ENCODE assay signal across 8 cellular contexts in the genomic region with DNA sequence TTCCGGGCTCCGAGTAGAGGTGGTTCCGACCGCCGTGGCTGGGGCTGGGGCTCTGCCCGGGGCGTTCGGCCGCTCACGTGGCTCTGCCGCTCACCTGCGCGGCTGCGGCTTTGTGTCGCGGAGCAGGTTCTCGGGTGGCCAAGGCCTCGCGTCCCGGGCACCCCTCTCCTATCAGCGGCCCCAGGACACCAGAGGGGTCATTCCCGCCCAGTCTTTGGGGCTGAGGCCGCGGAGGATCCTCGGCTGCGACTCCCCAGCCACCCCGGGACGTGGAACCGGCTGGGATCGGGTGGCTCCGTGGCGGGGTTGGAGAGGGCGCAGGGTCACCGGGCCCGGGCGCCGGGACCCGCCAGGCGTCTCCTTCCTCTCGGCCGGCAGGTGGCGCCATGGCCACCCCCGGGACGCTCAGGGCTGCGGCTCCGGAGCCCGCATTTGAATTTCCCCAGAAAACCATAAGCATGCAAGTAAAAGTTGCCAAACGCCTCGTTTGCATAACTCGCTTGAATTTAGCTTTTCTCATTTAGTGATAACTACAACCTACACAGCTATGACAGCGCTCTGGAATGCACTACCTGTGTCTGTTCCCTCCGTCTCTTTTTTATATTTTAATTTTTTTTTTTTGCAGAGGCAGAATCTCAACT. TPM values are rescaled to one million over a fixed set of nuclear protein-coding genes. Genes with fewer than 3 reads are reported as not detected.
DNase-seq lines count a peak whose midpoint lies in the region; ATAC-seq and TF ChIP-seq lines count a peak whose summit lies in the region.

No MANE protein-coding gene starts in this region.

- TF ChIP-seq CTCF in endodermal cell (conservative IDR thresholded peaks at IDR 0.05), result peak; percentile 99

- no peaks in the 10 kb centered on the region for H3K36me3 ChIP-seq in CD4-positive, CD25-positive, alpha-beta regulatory T cell (ENCODE audit: control insufficient read depth, insufficient read depth, low read length)
- no peaks in the 10 kb centered on the region for H3K36me3 ChIP-seq in endodermal cell (ENCODE audit: control insufficient read depth, insufficient read depth, low read length)

- peaks cover 4% of the 10 kb centered on the region for H3K27me3 ChIP-seq in CD4-positive, CD25-positive, alpha-beta regulatory T cell (ENCODE audit: control insufficient read depth, insufficient read depth, low read length)
- H3K27me3 ChIP-seq in endodermal cell (ENCODE audit: control insufficient read depth, insufficient read depth, low read length, poor library complexity, severe bottlenecking), result peaks cover 5% of the 10 kb centered on the region

- peak overlapping the region in 2 of 4 donors; percentile 41 to 48 for H3K4me3 Mint-ChIP-seq in CD4-positive, CD25-positive, alpha-beta regulatory T cell
- no peak overlapping the region for H3K4me3 Mint-ChIP-seq in activated CD8-positive, alpha-beta memory T cell treated with anti-CD3 and anti-CD28 coated beads, Interleukin-2, amount 10 ng/mL, durations not matched to agents 7 days and 5 days
- H3K4me3 Mint-ChIP-seq in endodermal cell, result peak overlapping the region; percentile 69

- H3K9me3 Mint-ChIP-seq in CD4-positive, CD25-positive, alpha-beta regulatory T cell, result no peaks in the 10 kb centered on the region
- H3K9me3 Mint-ChIP-seq in activated CD8-positive, alpha-beta memory T cell treated with anti-CD3 and anti-CD28 coated beads, Interleukin-2, amount 10 ng/mL, durations not matched to agents 7 days and 5 days (ENCODE audit: low read depth), result no peaks in the 10 kb centered on the region
- peaks cover 4% of the 10 kb centered on the region for H3K9me3 Mint-ChIP-seq in endodermal cell

- CTCF ChIA-PET in activated CD8-positive, alpha-beta memory T cell treated with anti-CD3 and anti-CD28 coated beads, Interleukin-2, amount 10 ng/mL, durations not matched to agents 7 days and 5 days (lab: Charles Lee), result interaction anchor here (0.8 to 4.2 kb wide), 19 partner anchors 9 to 153 kb away, joined by 3 to 32 read pairs (median 5); no protein-coding TSS in a partner anchor

- peak; percentile 30 to 73 (median 67) for DNase-seq in CD4-positive, CD25-positive, alpha-beta regulatory T cell
- DNase-seq in NCI-H2171 treated with DMSO at 0.1 percent for 48 hours (lab: John Stamatoyannopoulos, UW), result peak; percentile 73
- peak; percentile 69 for DNase-seq in activated CD8-positive, alpha-beta memory T cell treated with anti-CD3 and anti-CD28 coated beads, Interleukin-2, amount 10 ng/mL, durations not matched to agents 7 days and 5 days
- DNase-seq in endodermal cell, result peak; percentile 92
- DNase-seq in midbrain (lab: John Stamatoyannopoulos, UW), result peak; percentile 63
- peak; percentile 24 to 31 for DNase-seq in stimulated activated CD8-positive, alpha-beta memory T cell treated with anti-CD3 and anti-CD28 coated beads, Interleukin-15, amount 100 ng/mL, for 4 hours (ENCODE audit: low read depth in 2 of 2)

- no peaks in the 10 kb centered on the region for H3K36me3 Mint-ChIP-seq in CD4-positive, CD25-positive, alpha-beta regulatory T cell
- no peaks in the 10 kb centered on the region for H3K36me3 Mint-ChIP-seq in activated CD8-positive, alpha-beta memory T cell treated with anti-CD3 and anti-CD28 coated beads, Interleukin-2, amount 10 ng/mL, durations not matched to agents 7 days and 5 days
- peaks cover 15% of the 10 kb centered on the region for H3K36me3 Mint-ChIP-seq in endodermal cell (ENCODE audit: low read depth)

- no peak overlapping the region for H3K4me3 ChIP-seq in CD4-positive, CD25-positive, alpha-beta regulatory T cell (ENCODE audit: low read depth, low read length)
- H3K4me3 ChIP-seq in endodermal cell (ENCODE audit: low read length), result peak overlapping the region; percentile 78

- H3K27ac Mint-ChIP-seq in CD4-positive, CD25-positive, alpha-beta regulatory T cell, result no peak overlapping the region
- H3K27ac Mint-ChIP-seq in activated CD8-positive, alpha-beta memory T cell treated with anti-CD3 and anti-CD28 coated beads, Interleukin-2, amount 10 ng/mL, durations not matched to agents 7 days and 5 days, result no peak overlapping the region
- no peak overlapping the region for H3K27ac Mint-ChIP-seq in endodermal cell

- H3K27ac ChIP-seq in CD4-positive, CD25-positive, alpha-beta regulatory T cell (ENCODE audit: insufficient read depth, low read length, poor library complexity, severe bottlenecking), result no peak overlapping the region
- H3K27ac ChIP-seq in endodermal cell (ENCODE audit: low read depth, low read length), result no peak overlapping the region

- no peaks in the 10 kb centered on the region for H3K9me3 ChIP-seq in CD4-positive, CD25-positive, alpha-beta regulatory T cell (ENCODE audit: control insufficient read depth in 2 of 2, low read length in 2 of 2)
- H3K9me3 ChIP-seq in endodermal cell (ENCODE audit: control insufficient read depth, low read length), result peaks cover 6% of the 10 kb centered on the region

- peaks cover 18% of the 10 kb centered on the region for H3K4me1 ChIP-seq in CD4-positive, CD25-positive, alpha-beta regulatory T cell (ENCODE audit: control insufficient read depth, insufficient read depth, low read length, poor library complexity, severe bottlenecking)
- H3K4me1 ChIP-seq in endodermal cell (ENCODE audit: control insufficient read depth, insufficient read depth, low read length), result no peaks in the 10 kb centered on the region

- peak overlapping the region; percentile 67 for H3K9ac ChIP-seq in endodermal cell (ENCODE audit: extremely low read depth, low read length, poor library complexity, severe bottlenecking)

- H3K27me3 Mint-ChIP-seq in CD4-positive, CD25-positive, alpha-beta regulatory T cell, result peaks cover 32% of the 10 kb centered on the region
- H3K27me3 Mint-ChIP-seq in activated CD8-positive, alpha-beta memory T cell treated with anti-CD3 and anti-CD28 coated beads, Interleukin-2, amount 10 ng/mL, durations not matched to agents 7 days and 5 days, result peaks cover 45% of the 10 kb centered on the region
- H3K27me3 Mint-ChIP-seq in endodermal cell (ENCODE audit: insufficient read depth), result peaks cover 9% of the 10 kb centered on the region

- peaks cover 0 to 7% (median 2%) of the 10 kb centered on the region in 4 donors for H3K4me1 Mint-ChIP-seq in CD4-positive, CD25-positive, alpha-beta regulatory T cell
- peaks cover 6% of the 10 kb centered on the region for H3K4me1 Mint-ChIP-seq in activated CD8-positive, alpha-beta memory T cell treated with anti-CD3 and anti-CD28 coated beads, Interleukin-2, amount 10 ng/mL, durations not matched to agents 7 days and 5 days
- peaks cover 4% of the 10 kb centered on the region for H3K4me1 Mint-ChIP-seq in endodermal cell

- WGBS in endodermal cell (ENCODE audit: insufficient coverage in 1 of 2, insufficient read length in 1 of 2), 2 experiments, result 1% methylated on average over 37 to 52 of the region's 52 CpGs

- ATAC-seq in CD4-positive, CD25-positive, alpha-beta regulatory T cell (ENCODE audit: low read depth in 2 of 2), result peak; percentile 81
- ATAC-seq in GM21526 (IDR thresholded peaks at IDR 0.05; ENCODE audit: low FRiP score, unreplicated experiment), result peak; percentile 59
- peak; percentile 94 for ATAC-seq in activated CD8-positive, alpha-beta memory T cell treated with anti-CD3 and anti-CD28 coated beads, Interleukin-2, amount 10 ng/mL, durations not matched to agents 7 days and 5 days
- ATAC-seq in GM18868 (IDR thresholded peaks at IDR 0.05; ENCODE audit: unreplicated experiment), result no peak

RNA-seq across cellular contexts. Expression of a gene that starts 1.2 kb away (rescaled TPM):
- total RNA-seq in CD4-positive, CD25-positive, alpha-beta regulatory T cell, result not detected
- polyA plus RNA-seq in CD4-positive, CD25-positive, alpha-beta regulatory T cell, result not detected
- total RNA-seq in activated CD8-positive, alpha-beta memory T cell treated with anti-CD3 and anti-CD28 coated beads, Interleukin-2, amount 10 ng/mL, durations not matched to agents 7 days and 5 days, result not detected
- 10 to 100 TPM; 41.2 to 47.0 TPM for total RNA-seq in endodermal cell
- polyA plus RNA-seq in endodermal cell (2013, experiment 1 of 2), result 44.3 TPM
- 44.8 TPM for polyA plus RNA-seq in endodermal cell (2013, experiment 2 of 2)

RNA-seq across cellular contexts. Expression of a gene that starts 42.2 kb away (rescaled TPM):
- total RNA-seq in CD4-positive, CD25-positive, alpha-beta regulatory T cell, result 1.0 TPM
- polyA plus RNA-seq in CD4-positive, CD25-positive, alpha-beta regulatory T cell, result 1 to 10 TPM; 2.7 to 6.9 (median 3.8) TPM
- total RNA-seq in activated CD8-positive, alpha-beta memory T cell treated with anti-CD3 and anti-CD28 coated beads, Interleukin-2, amount 10 ng/mL, durations not matched to agents 7 days and 5 days, result 1 to 10 TPM; 4.7 to 4.8 TPM
- total RNA-seq in endodermal cell, result 10 to 100 TPM; 39.0 to 44.0 TPM
- polyA plus RNA-seq in endodermal cell (2013, experiment 1 of 2), result 42.6 TPM
- polyA plus RNA-seq in endodermal cell (2013, experiment 2 of 2), result 41.6 TPM

Comparison
In these comparisons a context has a peak if more than half of its experiments do, and no peak if none do; other contexts are left out.
1. DNase-seq: peak in every context shown above with its lines; median percentile 92 in endodermal cell; 73 in NCI-H2171 treated with DMSO at 0.1 percent for 48 hours; 69 in activated CD8-positive, alpha-beta memory T cell treated with anti-CD3 and anti-CD28 coated beads, Interleukin-2, amount 10 ng/mL, durations not matched to agents 7 days and 5 days; 67 in CD4-positive, CD25-positive, alpha-beta regulatory T cell; 63 in midbrain; 28 in stimulated activated CD8-positive, alpha-beta memory T cell treated with anti-CD3 and anti-CD28 coated beads, Interleukin-15, amount 100 ng/mL, for 4 hours.
2. RNA of a gene that starts 1.2 kb away (total RNA-seq): 41.2 to 47.0 TPM in endodermal cell; not detected in CD4-positive, CD25-positive, alpha-beta regulatory T cell (single experiment) and not detected in activated CD8-positive, alpha-beta memory T cell treated with anti-CD3 and anti-CD28 coated beads, Interleukin-2, amount 10 ng/mL, durations not matched to agents 7 days and 5 days; every median in the first group is over 10 times any median in the second.
3. RNA of a gene that starts 42.2 kb away (total RNA-seq): 39.0 to 44.0 TPM in endodermal cell; 4.7 to 4.8 TPM in activated CD8-positive, alpha-beta memory T cell treated with anti-CD3 and anti-CD28 coated beads, Interleukin-2, amount 10 ng/mL, durations not matched to agents 7 days and 5 days and 1.0 TPM in CD4-positive, CD25-positive, alpha-beta regulatory T cell (single experiment); every median in the first group is over 4 times any median in the second.